Comparison of ENCODE assay signal across 4 cellular contexts in genomic region chr17:38613525-38613980, GRCh38.
TF ChIP-seq lines count a peak whose summit lies in the region.

No MANE protein-coding gene starts in this region.

TF ChIP-seq in A549, 52 proteins besides CTCF, POLR2A, EP300 and RAD21:
- TF ChIP-seq SMC3 (IDR thresholded peaks at IDR 0.05), result no peak
- no peak for TF ChIP-seq GATA3 (IDR thresholded peaks at IDR 0.05; ENCODE audit: borderline replicate concordance)
TF ChIP-seq in A549: peak in this region for 0.

TF ChIP-seq in HEK293, 187 proteins besides CTCF, POLR2A, EP300 and RAD21:
- peak; percentile 3; the same call in 1 of the 2 replicates for TF ChIP-seq ZNF341 (tag by site-specific recombination; IDR thresholded peaks at IDR 0.05; ENCODE audit: low read depth)
- TF ChIP-seq BCL6B (tag by site-specific recombination; IDR thresholded peaks at IDR 0.05), result no peak

TF ChIP-seq in H1, 55 proteins besides CTCF, POLR2A, EP300 and RAD21:
- TF ChIP-seq PHF8 (conservative IDR thresholded peaks at IDR 0.05; ENCODE audit: low read depth, low read length), result no peak
- no peak for TF ChIP-seq RXRA (IDR thresholded peaks at IDR 0.05; ENCODE audit: insufficient read depth, low read depth, low read length)
- TF ChIP-seq KDM1A (IDR thresholded peaks at IDR 0.05; ENCODE audit: borderline replicate concordance, low read length), result no peak
- TF ChIP-seq NANOG (IDR thresholded peaks at IDR 0.05; ENCODE audit: insufficient read depth, low read depth, low read length, poor library complexity, severe bottlenecking), result no peak
- TF ChIP-seq RFX5 (IDR thresholded peaks at IDR 0.05; ENCODE audit: borderline replicate concordance, low read depth, low read length), result no peak
- TF ChIP-seq ATF2 (IDR thresholded peaks at IDR 0.05; ENCODE audit: low read length), result no peak
- TF ChIP-seq CEBPB (IDR thresholded peaks at IDR 0.05; ENCODE audit: low read depth, low read length), result no peak
- TF ChIP-seq TAF1 (IDR thresholded peaks at IDR 0.05; ENCODE audit: low read depth, low read length), result no peak
- no peak for TF ChIP-seq JUND (IDR thresholded peaks at IDR 0.05; ENCODE audit: low read length)
- TF ChIP-seq USF2 (IDR thresholded peaks at IDR 0.05; ENCODE audit: low read length), result no peak
- no peak for TF ChIP-seq TCF12 (IDR thresholded peaks at IDR 0.05; ENCODE audit: low read depth, low read length)
- TF ChIP-seq SP4 (IDR thresholded peaks at IDR 0.05; ENCODE audit: low read length), result no peak
- no peak for TF ChIP-seq SIRT6 (IDR thresholded peaks at IDR 0.05; ENCODE audit: low read length)
- TF ChIP-seq E2F6 (IDR thresholded peaks at IDR 0.05), result no peak

TF ChIP-seq in liver, 16 proteins besides CTCF, POLR2A, EP300 and RAD21:
- TF ChIP-seq YY1 (IDR thresholded peaks at IDR 0.05) (no peak), EGR1 (IDR thresholded peaks at IDR 0.05; ENCODE audit: low read depth in 2 of 2) (no peak), FOXA2 (IDR thresholded peaks at IDR 0.05) (no peak), ATF3 (IDR thresholded peaks at IDR 0.05) (no peak), HNF4A (conservative IDR thresholded peaks at IDR 0.05) (no peak), REST (IDR thresholded peaks at IDR 0.05) (no peak), GABPA (IDR thresholded peaks at IDR 0.05 in 1 of 2, conservative IDR thresholded peaks at IDR 0.05 in 1 of 2) (no peak)
TF ChIP-seq in liver: peak in this region for 0.
